34 cellular contexts compared by ENCODE assay signal in the genomic region with DNA sequence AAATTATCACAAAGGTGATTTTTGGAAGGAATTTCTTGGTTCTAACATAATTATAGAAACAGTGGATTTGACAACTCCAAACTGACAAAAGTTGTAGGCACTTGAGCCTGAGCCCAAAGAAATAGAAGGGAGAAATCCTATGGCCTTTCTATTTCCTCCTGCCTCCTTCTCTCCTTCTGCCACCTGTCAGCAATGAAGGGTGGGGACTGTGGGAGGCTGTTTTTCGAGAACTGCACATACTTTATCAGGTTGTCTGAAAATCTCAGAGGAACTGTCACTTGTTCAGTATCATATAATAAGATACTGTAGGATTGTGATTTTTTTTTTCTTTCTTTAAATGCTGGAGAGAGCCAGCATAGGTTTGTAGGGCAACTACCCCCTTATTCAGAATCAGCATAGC.
"Had no signal": no experiment of that assay in that cellular context is flagged by ENCODE, and none has a peak within 500 bp of the region (broad histone marks: within the 10 kb centered on the region; RNA-seq: fewer than 3 reads in every experiment).

No MANE protein-coding gene starts in this region.

- H3K4me2 ChIP-seq: KMS-11 had no signal

- H3K4me3 ChIP-seq: MG63 had no signal

- H3K27ac ChIP-seq: KMS-11 had no signal

- H3K27me3 ChIP-seq: MG63 had no signal

- H3K36me3 ChIP-seq: MG63 had no signal

- DNase-seq: Karpas-422, Kasumi-1, KG1, MG63, MM.1S, MV-4-11, NCI-H1048, NCI-H1092, NCI-H1092 treated with DMSO at 0.1 percent for 48 hours, NCI-H1105, NCI-H1105 treated with DMSO at 0.1 percent for 48 hours, NCI-H1417, NCI-H1417 treated with DMSO at 0.1 percent for 48 hours, NCI-H1436, NCI-H1436 treated with DMSO at 0.1 percent for 48 hours, NCI-H146, NCI-H1694, NCI-H1694 treated with DMSO at 0.1 percent for 48 hours, NCI-H187, NCI-H187 treated with DMSO at 0.1 percent for 48 hours, NCI-H1930, NCI-H2029, NCI-H2029 treated with DMSO at 0.1 percent for 48 hours, NCI-H2081, NCI-H2081 treated with DMSO at 0.1 percent for 48 hours, NCI-H2107, NCI-H2171, NCI-H2171 treated with DMSO at 0.1 percent for 48 hours, NCI-H2227 treated with DMSO at 0.1 percent for 48 hours, NCI-H226, NCI-H345, NCI-H446, NCI-H446 treated with DMSO at 0.1 percent for 48 hours had no signal

- H3K9ac ChIP-seq: KMS-11 had no signal
